In the genomic region with DNA sequence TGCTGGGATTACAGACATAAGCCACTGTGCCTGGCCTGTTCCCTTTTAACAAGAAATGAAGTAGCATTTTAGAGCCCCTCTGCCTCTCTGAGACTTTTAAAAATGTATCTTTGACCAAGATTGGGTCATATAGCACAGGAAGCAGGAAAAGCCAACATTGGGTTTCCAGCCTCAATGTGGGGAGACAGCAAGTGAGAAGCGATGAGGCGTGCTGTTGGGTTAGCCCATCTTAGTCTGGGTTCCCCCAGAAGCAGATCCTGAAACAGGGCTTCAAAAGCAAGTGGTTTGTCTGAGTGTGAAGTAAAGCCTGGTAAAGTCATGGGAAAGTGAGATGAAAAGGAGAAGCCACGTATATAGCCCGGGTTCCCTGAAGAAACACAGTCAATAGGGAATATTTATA, we compare ENCODE assay signal across 2 cellular contexts.
A peak's percentile ranks its signal among the peaks of the same experiment; 100 is the strongest.
TF ChIP-seq lines count a peak whose summit lies in the region.

No MANE protein-coding gene starts in this region.

TF ChIP-seq in GM12878, 131 proteins besides CTCF, POLR2A, EP300 and RAD21:
- TF ChIP-seq EED (IDR thresholded peaks at IDR 0.05; ENCODE audit: low read depth) (peak; percentile 64), NFIC (IDR thresholded peaks at IDR 0.05; ENCODE audit: low read depth, low read length) (peak; percentile 35; the same call in 1 of the 2 replicates), RUNX3 (IDR thresholded peaks at IDR 0.05; ENCODE audit: low read length) (peak; percentile 67), PAX5 (IDR thresholded peaks at IDR 0.05; ENCODE audit: borderline replicate concordance, low read depth, low read length) (0 out of 2 replicates have a peak, but pooled peaks have one; percentile 18), MYB (IDR thresholded peaks at IDR 0.05; ENCODE audit: borderline replicate concordance, low read depth, low read length) (no peak)

TF ChIP-seq in GM23338, 12 proteins besides CTCF, POLR2A, EP300 and RAD21:
- no peak for TF ChIP-seq EZH2phosphoT487 (IDR thresholded peaks at IDR 0.05; ENCODE audit: unreplicated experiment)
- no peak for TF ChIP-seq ZNF114 (CRISPR knock-in tag; IDR thresholded peaks at IDR 0.05)
- no peak for TF ChIP-seq ZNF331 (CRISPR knock-in tag; IDR thresholded peaks at IDR 0.05; ENCODE audit: low read depth)
- no peak for TF ChIP-seq EZH2 (IDR thresholded peaks at IDR 0.05; ENCODE audit: low read depth, unreplicated experiment)
- TF ChIP-seq JUNB (IDR thresholded peaks at IDR 0.05; ENCODE audit: unreplicated experiment) = no peak
- no peak for TF ChIP-seq NANOG (IDR thresholded peaks at IDR 0.05; ENCODE audit: borderline replicate concordance)
- TF ChIP-seq, protein P1, sequence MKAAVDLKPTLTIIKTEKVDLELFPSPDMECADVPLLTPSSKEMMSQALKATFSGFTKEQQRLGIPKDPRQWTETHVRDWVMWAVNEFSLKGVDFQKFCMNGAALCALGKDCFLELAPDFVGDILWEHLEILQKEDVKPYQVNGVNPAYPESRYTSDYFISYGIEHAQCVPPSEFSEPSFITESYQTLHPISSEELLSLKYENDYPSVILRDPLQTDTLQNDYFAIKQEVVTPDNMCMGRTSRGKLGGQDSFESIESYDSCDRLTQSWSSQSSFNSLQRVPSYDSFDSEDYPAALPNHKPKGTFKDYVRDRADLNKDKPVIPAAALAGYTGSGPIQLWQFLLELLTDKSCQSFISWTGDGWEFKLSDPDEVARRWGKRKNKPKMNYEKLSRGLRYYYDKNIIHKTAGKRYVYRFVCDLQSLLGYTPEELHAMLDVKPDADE (IDR thresholded peaks at IDR 0.05) = no peak
- TF ChIP-seq POLR2AphosphoS5 (IDR thresholded peaks at IDR 0.05; ENCODE audit: low read depth) = no peak
- no peak for TF ChIP-seq STAT1 (IDR thresholded peaks at IDR 0.05; ENCODE audit: unreplicated experiment)
- TF ChIP-seq, protein P2, sequence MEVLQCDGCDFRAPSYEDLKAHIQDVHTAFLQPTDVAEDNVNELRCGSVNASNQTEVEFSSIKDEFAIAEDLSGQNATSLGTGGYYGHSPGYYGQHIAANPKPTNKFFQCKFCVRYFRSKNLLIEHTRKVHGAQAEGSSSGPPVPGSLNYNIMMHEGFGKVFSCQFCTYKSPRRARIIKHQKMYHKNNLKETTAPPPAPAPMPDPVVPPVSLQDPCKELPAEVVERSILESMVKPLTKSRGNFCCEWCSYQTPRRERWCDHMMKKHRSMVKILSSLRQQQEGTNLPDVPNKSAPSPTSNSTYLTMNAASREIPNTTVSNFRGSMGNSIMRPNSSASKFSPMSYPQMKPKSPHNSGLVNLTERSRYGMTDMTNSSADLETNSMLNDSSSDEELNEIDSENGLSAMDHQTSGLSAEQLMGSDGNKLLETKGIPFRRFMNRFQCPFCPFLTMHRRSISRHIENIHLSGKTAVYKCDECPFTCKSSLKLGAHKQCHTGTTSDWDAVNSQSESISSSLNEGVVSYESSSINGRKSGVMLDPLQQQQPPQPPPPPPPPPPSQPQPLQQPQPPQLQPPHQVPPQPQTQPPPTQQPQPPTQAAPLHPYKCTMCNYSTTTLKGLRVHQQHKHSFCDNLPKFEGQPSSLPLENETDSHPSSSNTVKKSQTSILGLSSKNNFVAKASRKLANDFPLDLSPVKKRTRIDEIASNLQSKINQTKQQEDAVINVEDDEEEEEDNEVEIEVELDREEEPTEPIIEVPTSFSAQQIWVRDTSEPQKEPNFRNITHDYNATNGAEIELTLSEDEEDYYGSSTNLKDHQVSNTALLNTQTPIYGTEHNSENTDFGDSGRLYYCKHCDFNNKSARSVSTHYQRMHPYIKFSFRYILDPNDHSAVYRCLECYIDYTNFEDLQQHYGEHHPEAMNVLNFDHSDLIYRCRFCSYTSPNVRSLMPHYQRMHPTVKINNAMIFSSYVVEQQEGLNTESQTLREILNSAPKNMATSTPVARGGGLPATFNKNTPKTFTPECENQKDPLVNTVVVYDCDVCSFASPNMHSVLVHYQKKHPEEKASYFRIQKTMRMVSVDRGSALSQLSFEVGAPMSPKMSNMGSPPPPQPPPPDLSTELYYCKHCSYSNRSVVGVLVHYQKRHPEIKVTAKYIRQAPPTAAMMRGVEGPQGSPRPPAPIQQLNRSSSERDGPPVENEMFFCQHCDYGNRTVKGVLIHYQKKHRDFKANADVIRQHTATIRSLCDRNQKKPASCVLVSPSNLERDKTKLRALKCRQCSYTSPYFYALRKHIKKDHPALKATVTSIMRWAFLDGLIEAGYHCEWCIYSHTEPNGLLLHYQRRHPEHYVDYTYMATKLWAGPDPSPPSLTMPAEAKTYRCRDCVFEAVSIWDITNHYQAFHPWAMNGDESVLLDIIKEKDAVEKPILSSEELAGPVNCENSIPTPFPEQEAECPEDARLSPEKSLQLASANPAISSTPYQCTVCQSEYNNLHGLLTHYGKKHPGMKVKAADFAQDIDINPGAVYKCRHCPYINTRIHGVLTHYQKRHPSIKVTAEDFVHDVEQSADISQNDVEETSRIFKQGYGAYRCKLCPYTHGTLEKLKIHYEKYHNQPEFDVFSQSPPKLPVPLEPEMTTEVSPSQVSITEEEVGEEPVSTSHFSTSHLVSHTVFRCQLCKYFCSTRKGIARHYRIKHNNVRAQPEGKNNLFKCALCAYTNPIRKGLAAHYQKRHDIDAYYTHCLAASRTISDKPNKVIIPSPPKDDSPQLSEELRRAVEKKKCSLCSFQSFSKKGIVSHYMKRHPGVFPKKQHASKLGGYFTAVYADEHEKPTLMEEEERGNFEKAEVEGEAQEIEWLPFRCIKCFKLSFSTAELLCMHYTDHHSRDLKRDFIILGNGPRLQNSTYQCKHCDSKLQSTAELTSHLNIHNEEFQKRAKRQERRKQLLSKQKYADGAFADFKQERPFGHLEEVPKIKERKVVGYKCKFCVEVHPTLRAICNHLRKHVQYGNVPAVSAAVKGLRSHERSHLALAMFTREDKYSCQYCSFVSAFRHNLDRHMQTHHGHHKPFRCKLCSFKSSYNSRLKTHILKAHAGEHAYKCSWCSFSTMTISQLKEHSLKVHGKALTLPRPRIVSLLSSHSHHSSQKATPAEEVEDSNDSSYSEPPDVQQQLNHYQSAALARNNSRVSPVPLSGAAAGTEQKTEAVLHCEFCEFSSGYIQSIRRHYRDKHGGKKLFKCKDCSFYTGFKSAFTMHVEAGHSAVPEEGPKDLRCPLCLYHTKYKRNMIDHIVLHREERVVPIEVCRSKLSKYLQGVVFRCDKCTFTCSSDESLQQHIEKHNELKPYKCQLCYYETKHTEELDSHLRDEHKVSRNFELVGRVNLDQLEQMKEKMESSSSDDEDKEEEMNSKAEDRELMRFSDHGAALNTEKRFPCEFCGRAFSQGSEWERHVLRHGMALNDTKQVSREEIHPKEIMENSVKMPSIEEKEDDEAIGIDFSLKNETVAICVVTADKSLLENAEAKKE (CRISPR knock-in tag; IDR thresholded peaks at IDR 0.05) = no peak
